22 cellular contexts compared by ENCODE assay signal in the genomic region with DNA sequence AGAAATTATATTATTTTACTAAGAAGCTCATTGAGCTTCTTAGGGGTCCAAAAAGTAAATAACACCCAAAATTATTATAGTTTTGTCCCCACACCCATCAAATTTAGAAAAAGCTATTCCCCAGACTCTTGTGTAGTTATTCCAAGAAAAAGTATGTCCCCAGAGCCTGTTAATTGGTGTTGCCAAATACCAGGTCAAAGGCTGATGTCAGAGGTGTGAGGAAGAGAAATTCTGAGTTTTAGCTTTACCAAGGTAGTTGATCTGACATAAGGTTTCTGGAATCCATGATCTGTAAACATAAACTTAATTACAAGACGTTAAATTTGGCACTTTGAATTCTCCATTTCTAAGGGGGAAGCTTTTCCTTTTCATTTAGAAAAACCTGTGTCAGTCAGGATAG.
"Had no signal": no experiment of that assay in that cellular context is flagged by ENCODE, and none has a peak within 500 bp of the region (broad histone marks: within the 10 kb centered on the region; RNA-seq: fewer than 3 reads in every experiment).

No MANE protein-coding gene starts in this region.

- H3K4me1 ChIP-seq: pancreas, tibial artery had no signal

- FAIRE-seq: colon, frontal cortex, islet of Langerhans, pancreas had no signal

- H3K27ac ChIP-seq: neutrophil, pancreas, testis, tibial artery had no signal

- H3K4me3 ChIP-seq: dorsolateral prefrontal cortex, lung, mucosa of descending colon, pancreas, testis, tibial artery had no signal

- H3K36me3 ChIP-seq: neutrophil, pancreas, tibial artery had no signal

- DNase-seq: dorsolateral prefrontal cortex; effector CD4-positive, alpha-beta T cell; hippocampal formation; left colon; mucosa of descending colon; naive B cell; pancreas; retina; stimulated activated CD4-positive, alpha-beta T cell treated with anti-CD3 and anti-CD28 coated beads, Interleukin-2, amount 100 ng/mL, for 24 hours; stimulated activated CD4-positive, alpha-beta T cell treated with anti-CD3 and anti-CD28 coated beads, Interleukin-4, amount 100 ng/mL, for 24 hours; stimulated activated naive CD8-positive, alpha-beta T cell treated with anti-CD3 and anti-CD28 coated beads, Interleukin-15, Interleukin-2, amounts not matched to agents 100 U/mL and 50 U/mL, for 24 hours; substantia nigra; testis; tibial artery had no signal

- H3K27me3 ChIP-seq: dorsolateral prefrontal cortex, neutrophil, pancreas, testis, tibial artery had no signal

- H3K9me3 ChIP-seq: mucosa of descending colon, neutrophil, pancreas, testis, tibial artery had no signal

- ATAC-seq: left colon; mucosa of descending colon; natural killer cell treated with Interleukin-12 subunit alpha and Interleukin-12 subunit beta and Interleukin-15 and Interleukin-18, amount 100 ng/mL, for 72 hours; sciatic nerve; stimulated activated effector memory CD8-positive, alpha-beta T cell treated with anti-CD3 and anti-CD28 coated beads, Interleukin-12 subunit alpha, Interleukin-12 subunit beta, amount 100 ng/mL, for 72 hours; stimulated activated naive CD8-positive, alpha-beta T cell treated with anti-CD3 and anti-CD28 coated beads, Interleukin-15, Interleukin-2, amounts not matched to agents 100 U/mL and 50 U/mL, for 24 hours had no signal
